8 cellular contexts compared by ENCODE assay signal in genomic region chr10:71569775-71570588, GRCh38.
DNase-seq lines count a peak whose midpoint lies in the region; ATAC-seq and TF ChIP-seq lines count a peak whose summit lies in the region.

No MANE protein-coding gene starts in this region.

- peaks cover 4% of the 10 kb centered on the region for H3K4me1 Mint-ChIP-seq in T-helper 17 cell

- H3K4me1 ChIP-seq in ascending aorta (no peaks in the 10 kb centered on the region), sigmoid colon (no peaks in the 10 kb centered on the region)

- DNase-seq in D341Med (ENCODE audit: low spot score) (peak; percentile 71), KBM-7 (peak; percentile 73), T-helper 17 cell (peak; percentile 52 to 78 (median 61)), ascending aorta (ENCODE audit: low spot score in 2 of 2) (peak in 1 of 2 donors; percentile 83), hepatic stellate cell (ENCODE audit: low spot score) (peak; percentile 73), sigmoid colon (peak; percentile 84)

- no peak for TF ChIP-seq EP300 in sigmoid colon (IDR thresholded peaks at IDR 0.05)

- 40 to 56% methylated on average over 6 of the region's 6 CpGs for WGBS in sigmoid colon, 2 donors

- no peak for TF ChIP-seq POLR2A in sigmoid colon (IDR thresholded peaks at IDR 0.05)

- H3K27ac Mint-ChIP-seq in T-helper 17 cell = no peak overlapping the region

- no peaks in the 10 kb centered on the region for H3K36me3 Mint-ChIP-seq in T-helper 17 cell (ENCODE audit: low read depth)

- in situ Hi-C loops in KBM-7 (cut with MboI; ENCODE audit: low pct_unique_long_range_greater_than_20kb, low sequenced_read_pairs) = no loop called here

- H3K27ac ChIP-seq in ascending aorta (no peak overlapping the region), sigmoid colon (no peak overlapping the region)

- H3K9me3 ChIP-seq in T-helper 17 cell (ENCODE audit: control insufficient read depth, low read length, poor library complexity, severe bottlenecking) (no peaks in the 10 kb centered on the region), ascending aorta (no peaks in the 10 kb centered on the region), sigmoid colon (no peaks in the 10 kb centered on the region)

- no peaks in the 10 kb centered on the region for H3K27me3 ChIP-seq in ascending aorta
- no peaks in the 10 kb centered on the region for H3K27me3 ChIP-seq in sigmoid colon

- intact Hi-C loops in ascending aorta (cut with DNase I) = loop anchor here (1.0 to 10.0 kb wide), 4 partner anchors 173 to 1305 kb away; partner anchors contain the start of gene CDH23
- intact Hi-C loops in sigmoid colon (cut with DNase I) = loop anchor here (1.0 to 2.0 kb wide), 3 partner anchors 173 to 256 kb away; partner anchors contain the start of gene CDH23

- H3K27me3 Mint-ChIP-seq in T-helper 17 cell = peaks cover 12% of the 10 kb centered on the region

- H3K36me3 ChIP-seq in ascending aorta (no peaks in the 10 kb centered on the region), sigmoid colon (no peaks in the 10 kb centered on the region)

- no peak overlapping the region for H3K4me3 Mint-ChIP-seq in T-helper 17 cell

- peak; percentile 62 to 84 (median 69) for TF ChIP-seq CTCF in ascending aorta (IDR thresholded peaks at IDR 0.05)
- peak; percentile 49 to 83 (median 74) for TF ChIP-seq CTCF in sigmoid colon (IDR thresholded peaks at IDR 0.05)

- ATAC-seq in T-helper 17 cell = peak; percentile 60
- ATAC-seq in HG03280 (IDR thresholded peaks at IDR 0.05; ENCODE audit: unreplicated experiment) = no peak
- ATAC-seq in HG03520 (IDR thresholded peaks at IDR 0.05; ENCODE audit: unreplicated experiment) = no peak

- H3K4me3 ChIP-seq in ascending aorta = no peak overlapping the region
- H3K4me3 ChIP-seq in sigmoid colon = no peak overlapping the region
